19 cellular contexts compared by ENCODE assay signal in genomic region chr9:138115506-138115905, GRCh38.
"Had no signal": no experiment of that assay in that cellular context is flagged by ENCODE, and none has a peak within 500 bp of the region (broad histone marks: within the 10 kb centered on the region; RNA-seq: fewer than 3 reads in every experiment).

No MANE protein-coding gene starts in this region.

- ATAC-seq: activated CD8-positive, alpha-beta T cell treated with anti-CD3 and anti-CD28 coated beads, Interleukin-2, amount 10 ng/mL, durations not matched to agents 7 days and 5 days; gastroesophageal sphincter; left cardiac atrium; T-cell had no signal

- H3K4me3 Mint-ChIP-seq: activated CD8-positive, alpha-beta T cell treated with anti-CD3 and anti-CD28 coated beads, Interleukin-2, amount 10 ng/mL, durations not matched to agents 7 days and 5 days; activated naive CD8-positive, alpha-beta T cell treated with anti-CD3 and anti-CD28 coated beads for 36 hours; activated T-helper 1 cell treated with anti-CD3 and anti-CD28 coated beads, Interleukin-12 subunit alpha, Interleukin-12 subunit beta, Interleukin-2, Interleukin-4 antibody, amounts not matched to agents 30 ng/mL and 10 ng/mL and 1 ng/mL, durations not matched to agents 14 hours and 24 hours and 36 hours; memory B cell; T-cell had no signal

- H3K36me3 ChIP-seq: gastroesophageal sphincter, sigmoid colon, thoracic aorta had no signal

- H3K27me3 Mint-ChIP-seq: activated naive CD8-positive, alpha-beta T cell treated with anti-CD3 and anti-CD28 coated beads for 36 hours had no signal

- H3K9me3 Mint-ChIP-seq: activated naive CD8-positive, alpha-beta T cell treated with anti-CD3 and anti-CD28 coated beads for 36 hours; activated T-helper 1 cell treated with anti-CD3 and anti-CD28 coated beads, Interleukin-12 subunit alpha, Interleukin-12 subunit beta, Interleukin-2, Interleukin-4 antibody, amounts not matched to agents 30 ng/mL and 10 ng/mL and 1 ng/mL, durations not matched to agents 14 hours and 24 hours and 36 hours; memory B cell; T-cell had no signal

- H3K27ac Mint-ChIP-seq: activated CD8-positive, alpha-beta T cell treated with anti-CD3 and anti-CD28 coated beads, Interleukin-2, amount 10 ng/mL, durations not matched to agents 7 days and 5 days; activated naive CD8-positive, alpha-beta T cell treated with anti-CD3 and anti-CD28 coated beads for 36 hours; activated T-helper 1 cell treated with anti-CD3 and anti-CD28 coated beads, Interleukin-12 subunit alpha, Interleukin-12 subunit beta, Interleukin-2, Interleukin-4 antibody, amounts not matched to agents 30 ng/mL and 10 ng/mL and 1 ng/mL, durations not matched to agents 14 hours and 24 hours and 36 hours; memory B cell; T-cell had no signal

- H3K4me1 Mint-ChIP-seq: activated naive CD8-positive, alpha-beta T cell treated with anti-CD3 and anti-CD28 coated beads for 36 hours; memory B cell; T-cell had no signal

- H3K27ac ChIP-seq: epithelial cell of prostate, gastroesophageal sphincter, sigmoid colon, thoracic aorta had no signal

- H3K36me3 Mint-ChIP-seq: activated naive CD8-positive, alpha-beta T cell treated with anti-CD3 and anti-CD28 coated beads for 36 hours; memory B cell; T-cell had no signal

- H3K4me1 ChIP-seq: gastroesophageal sphincter, sigmoid colon had no signal

- H3K4me3 ChIP-seq: gastroesophageal sphincter, sigmoid colon, smooth muscle cell, thoracic aorta had no signal

- H3K4me2 ChIP-seq: smooth muscle cell had no signal

- DNase-seq: activated CD4-positive, alpha-beta T cell treated with anti-CD3 and anti-CD28 coated beads for 1 hour; activated CD4-positive, alpha-beta T cell treated with anti-CD3 and anti-CD28 coated beads, Interleukin-2, amount 50 U/mL, for 1 hour; activated CD8-positive, alpha-beta T cell treated with anti-CD3 and anti-CD28 coated beads, Interleukin-2, amount 10 ng/mL, durations not matched to agents 7 days and 5 days; activated naive CD8-positive, alpha-beta T cell treated with anti-CD3 and anti-CD28 coated beads for 36 hours; amygdala; cerebellar nuclear complex; hypothalamus; left cardiac atrium; nucleus accumbens; sigmoid colon; stimulated activated CD4-positive, alpha-beta T cell treated with anti-CD3 and anti-CD28 coated beads, Interleukin-4, amount 100 ng/mL, for 1 hour; stimulated activated naive CD4-positive, alpha-beta T cell; T-cell had no signal

- H3K9me3 ChIP-seq: gastroesophageal sphincter, sigmoid colon, thoracic aorta had no signal
